ENCODE assay signal across 3 cellular contexts in genomic region chr1:179030130-179030529, GRCh38.
A peak's percentile ranks its signal among the peaks of the same experiment; 100 is the strongest.
TF ChIP-seq lines count a peak whose summit lies in the region.

No MANE protein-coding gene starts in this region.

TF ChIP-seq in A549, 52 proteins besides CTCF, POLR2A, EP300 and RAD21:
- no peak for TF ChIP-seq PHF8 (IDR thresholded peaks at IDR 0.05; ENCODE audit: borderline replicate concordance, low read depth)
- TF ChIP-seq, protein P1, sequence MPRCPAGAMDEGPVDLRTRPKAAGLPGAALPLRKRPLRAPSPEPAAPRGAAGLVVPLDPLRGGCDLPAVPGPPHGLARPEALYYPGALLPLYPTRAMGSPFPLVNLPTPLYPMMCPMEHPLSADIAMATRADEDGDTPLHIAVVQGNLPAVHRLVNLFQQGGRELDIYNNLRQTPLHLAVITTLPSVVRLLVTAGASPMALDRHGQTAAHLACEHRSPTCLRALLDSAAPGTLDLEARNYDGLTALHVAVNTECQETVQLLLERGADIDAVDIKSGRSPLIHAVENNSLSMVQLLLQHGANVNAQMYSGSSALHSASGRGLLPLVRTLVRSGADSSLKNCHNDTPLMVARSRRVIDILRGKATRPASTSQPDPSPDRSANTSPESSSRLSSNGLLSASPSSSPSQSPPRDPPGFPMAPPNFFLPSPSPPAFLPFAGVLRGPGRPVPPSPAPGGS (IDR thresholded peaks at IDR 0.05) = no peak
- no peak for TF ChIP-seq CHD2 (IDR thresholded peaks at IDR 0.05; ENCODE audit: low read length, partially characterized antibody)
- TF ChIP-seq, protein P2, sequence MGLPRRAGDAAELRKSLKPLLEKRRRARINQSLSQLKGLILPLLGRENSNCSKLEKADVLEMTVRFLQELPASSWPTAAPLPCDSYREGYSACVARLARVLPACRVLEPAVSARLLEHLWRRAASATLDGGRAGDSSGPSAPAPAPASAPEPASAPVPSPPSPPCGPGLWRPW (IDR thresholded peaks at IDR 0.05) = no peak
- TF ChIP-seq ZC3H11A (IDR thresholded peaks at IDR 0.05) = no peak
- TF ChIP-seq JUNB (IDR thresholded peaks at IDR 0.05) = no peak

TF ChIP-seq in HEK293, 187 proteins besides CTCF, POLR2A, EP300 and RAD21:
- TF ChIP-seq, protein P3, sequence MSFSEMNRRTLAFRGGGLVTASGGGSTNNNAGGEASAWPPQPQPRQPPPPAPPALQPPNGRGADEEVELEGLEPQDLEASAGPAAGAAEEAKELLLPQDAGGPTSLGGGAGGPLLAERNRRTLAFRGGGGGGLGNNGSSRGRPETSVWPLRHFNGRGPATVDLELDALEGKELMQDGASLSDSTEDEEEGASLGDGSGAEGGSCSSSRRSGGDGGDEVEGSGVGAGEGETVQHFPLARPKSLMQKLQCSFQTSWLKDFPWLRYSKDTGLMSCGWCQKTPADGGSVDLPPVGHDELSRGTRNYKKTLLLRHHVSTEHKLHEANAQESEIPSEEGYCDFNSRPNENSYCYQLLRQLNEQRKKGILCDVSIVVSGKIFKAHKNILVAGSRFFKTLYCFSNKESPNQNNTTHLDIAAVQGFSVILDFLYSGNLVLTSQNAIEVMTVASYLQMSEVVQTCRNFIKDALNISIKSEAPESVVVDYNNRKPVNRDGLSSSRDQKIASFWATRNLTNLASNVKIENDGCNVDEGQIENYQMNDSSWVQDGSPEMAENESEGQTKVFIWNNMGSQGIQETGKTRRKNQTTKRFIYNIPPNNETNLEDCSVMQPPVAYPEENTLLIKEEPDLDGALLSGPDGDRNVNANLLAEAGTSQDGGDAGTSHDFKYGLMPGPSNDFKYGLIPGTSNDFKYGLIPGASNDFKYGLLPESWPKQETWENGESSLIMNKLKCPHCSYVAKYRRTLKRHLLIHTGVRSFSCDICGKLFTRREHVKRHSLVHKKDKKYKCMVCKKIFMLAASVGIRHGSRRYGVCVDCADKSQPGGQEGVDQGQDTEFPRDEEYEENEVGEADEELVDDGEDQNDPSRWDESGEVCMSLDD (tag by site-specific recombination; IDR thresholded peaks at IDR 0.05) = no peak
- peak; percentile 51 for TF ChIP-seq ZNF335 (tag by site-specific recombination; conservative IDR thresholded peaks at IDR 0.05)

TF ChIP-seq in GM12878, 131 proteins besides CTCF, POLR2A, EP300 and RAD21:
- TF ChIP-seq POLR2AphosphoS2 (IDR thresholded peaks at IDR 0.05; ENCODE audit: low read depth, low read length) (no peak), RCOR1 (conservative IDR thresholded peaks at IDR 0.05; ENCODE audit: low read depth, low read length) (no peak), EED (IDR thresholded peaks at IDR 0.05; ENCODE audit: low read depth) (no peak), CBFB (IDR thresholded peaks at IDR 0.05; ENCODE audit: low read depth) (no peak), PKNOX1 (IDR thresholded peaks at IDR 0.05) (no peak), ZBTB4 (CRISPR knock-in tag; IDR thresholded peaks at IDR 0.05) (no peak), MAX (IDR thresholded peaks at IDR 0.05; ENCODE audit: low read depth, low read length) (no peak), HDAC6 (IDR thresholded peaks at IDR 0.05; ENCODE audit: unreplicated experiment) (no peak), SREBF2 (IDR thresholded peaks at IDR 0.05; ENCODE audit: low read length) (no peak), SMAD5 (IDR thresholded peaks at IDR 0.05; ENCODE audit: low read depth) (no peak), DPF2 (IDR thresholded peaks at IDR 0.05) (no peak)
- TF ChIP-seq, protein P4, sequence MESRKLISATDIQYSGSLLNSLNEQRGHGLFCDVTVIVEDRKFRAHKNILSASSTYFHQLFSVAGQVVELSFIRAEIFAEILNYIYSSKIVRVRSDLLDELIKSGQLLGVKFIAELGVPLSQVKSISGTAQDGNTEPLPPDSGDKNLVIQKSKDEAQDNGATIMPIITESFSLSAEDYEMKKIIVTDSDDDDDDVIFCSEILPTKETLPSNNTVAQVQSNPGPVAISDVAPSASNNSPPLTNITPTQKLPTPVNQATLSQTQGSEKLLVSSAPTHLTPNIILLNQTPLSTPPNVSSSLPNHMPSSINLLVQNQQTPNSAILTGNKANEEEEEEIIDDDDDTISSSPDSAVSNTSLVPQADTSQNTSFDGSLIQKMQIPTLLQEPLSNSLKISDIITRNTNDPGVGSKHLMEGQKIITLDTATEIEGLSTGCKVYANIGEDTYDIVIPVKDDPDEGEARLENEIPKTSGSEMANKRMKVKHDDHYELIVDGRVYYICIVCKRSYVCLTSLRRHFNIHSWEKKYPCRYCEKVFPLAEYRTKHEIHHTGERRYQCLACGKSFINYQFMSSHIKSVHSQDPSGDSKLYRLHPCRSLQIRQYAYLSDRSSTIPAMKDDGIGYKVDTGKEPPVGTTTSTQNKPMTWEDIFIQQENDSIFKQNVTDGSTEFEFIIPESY (IDR thresholded peaks at IDR 0.05) = no peak
TF ChIP-seq in GM12878: peak in this region for 0.
